20 cellular contexts compared by ENCODE assay signal in genomic region chr12:16020034-16020433, GRCh38.
"Had no signal": no experiment of that assay in that cellular context is flagged by ENCODE, and none has a peak within 500 bp of the region (broad histone marks: within the 10 kb centered on the region; RNA-seq: fewer than 3 reads in every experiment).

No MANE protein-coding gene starts in this region.

- H3K4me3 Mint-ChIP-seq: activated CD8-positive, alpha-beta T cell treated with anti-CD3 and anti-CD28 coated beads, Interleukin-2, amount 10 ng/mL, durations not matched to agents 7 days and 5 days; activated naive CD4-positive, alpha-beta T cell treated with anti-CD3 and anti-CD28 coated beads, Interleukin-2, amount 50 U/mL, for 24 hours; naive thymus-derived CD4-positive, alpha-beta T cell; stimulated activated naive B cell treated with anti-CD40 and anti-IgM and Interleukin-4, amounts not matched to agents 10 μg/mL and 1 μg/mL and 100 μg/mL, for 72 hours; WTC11 had no signal

- H3K4me1 Mint-ChIP-seq: activated naive CD4-positive, alpha-beta T cell treated with anti-CD3 and anti-CD28 coated beads, Interleukin-2, amount 50 U/mL, for 24 hours; naive thymus-derived CD4-positive, alpha-beta T cell; WTC11 had no signal

- H3K36me3 ChIP-seq: cardiac muscle cell had no signal

- H3K4me1 ChIP-seq: esophagus muscularis mucosa, left lung, tibial nerve, vagina had no signal

- H3K27me3 Mint-ChIP-seq: activated naive CD4-positive, alpha-beta T cell treated with anti-CD3 and anti-CD28 coated beads, Interleukin-2, amount 50 U/mL, for 24 hours; naive thymus-derived CD4-positive, alpha-beta T cell; stimulated activated naive B cell treated with anti-CD40 and anti-IgM and Interleukin-4, amounts not matched to agents 10 μg/mL and 1 μg/mL and 100 μg/mL, for 72 hours had no signal

- DNase-seq: activated CD4-positive, alpha-beta T cell treated with anti-CD3 and anti-CD28 coated beads for 4 hours; activated CD8-positive, alpha-beta memory T cell treated with anti-CD3 and anti-CD28 coated beads, Interleukin-2, amount 50 U/mL, for 4 hours; activated CD8-positive, alpha-beta T cell treated with anti-CD3 and anti-CD28 coated beads, Interleukin-2, amount 10 ng/mL, durations not matched to agents 7 days and 5 days; activated effector memory CD4-positive, alpha-beta T cell treated with anti-CD3 and anti-CD28 coated beads, Interleukin-2, amount 50 U/mL, for 16 hours; activated T-cell treated with anti-CD3 and anti-CD28 coated beads, Interleukin-2, amount 50 U/mL, for 48 hours; dorsolateral prefrontal cortex; hippocampal formation; kidney; left lung; mammary epithelial cell; naive thymus-derived CD4-positive, alpha-beta T cell; stimulated activated CD4-positive, alpha-beta T cell treated with anti-CD3 and anti-CD28 coated beads, Interleukin-15, amount 100 ng/mL, for 24 hours; stimulated activated CD4-positive, alpha-beta T cell treated with anti-CD3 and anti-CD28 coated beads, Interleukin-4, amount 100 ng/mL, for 1 hour; stimulated activated naive B cell treated with anti-CD40 and anti-IgM and Interleukin-4, amounts not matched to agents 10 μg/mL and 1 μg/mL and 100 μg/mL, for 72 hours had no signal

- H3K9me3 ChIP-seq: esophagus muscularis mucosa had no signal

- H3K27ac ChIP-seq: cardiac muscle cell, dorsolateral prefrontal cortex, esophagus muscularis mucosa, left lung, tibial nerve, vagina had no signal

- H3K27ac Mint-ChIP-seq: activated CD8-positive, alpha-beta T cell treated with anti-CD3 and anti-CD28 coated beads, Interleukin-2, amount 10 ng/mL, durations not matched to agents 7 days and 5 days; activated naive CD4-positive, alpha-beta T cell treated with anti-CD3 and anti-CD28 coated beads, Interleukin-2, amount 50 U/mL, for 24 hours; naive thymus-derived CD4-positive, alpha-beta T cell; stimulated activated naive B cell treated with anti-CD40 and anti-IgM and Interleukin-4, amounts not matched to agents 10 μg/mL and 1 μg/mL and 100 μg/mL, for 72 hours; WTC11 had no signal

- H3K27me3 ChIP-seq: cardiac muscle cell, dorsolateral prefrontal cortex, esophagus muscularis mucosa, left lung, tibial nerve, vagina had no signal

- H3K4me3 ChIP-seq: cardiac muscle cell, dorsolateral prefrontal cortex, esophagus muscularis mucosa, left lung, tibial nerve, vagina had no signal
